ENCODE assay signal across 10 cellular contexts in genomic region chr1:8497196-8497878, GRCh38.
DNase-seq lines count a peak whose midpoint lies in the region; TF ChIP-seq lines count a peak whose summit lies in the region.
"Had no signal": no experiment of that assay in that cellular context is flagged by ENCODE, and none has a peak within 500 bp of the region (broad histone marks: within the 10 kb centered on the region; RNA-seq: fewer than 3 reads in every experiment).

No MANE protein-coding gene starts in this region.

- peaks cover 4 to 14% of the 10 kb centered on the region in 2 donors for H3K4me1 ChIP-seq in ascending aorta
- peaks cover 0 to 4% of the 10 kb centered on the region in 2 donors for H3K4me1 ChIP-seq in uterus

- H3K36me3 Mint-ChIP-seq in activated T-cell treated with anti-CD3 and anti-CD28 coated beads, Interleukin-2, amount 50 U/mL, for 24 hours (ENCODE audit: low read depth), result peaks cover 59% of the 10 kb centered on the region
- H3K36me3 Mint-ChIP-seq in activated CD4-positive, alpha-beta memory T cell treated with anti-CD3 and anti-CD28 coated beads, Interleukin-2, amount 10 ng/mL, durations not matched to agents 7 days and 5 days (ENCODE audit: low read depth), result peaks cover 47% of the 10 kb centered on the region

- H3K4me3 Mint-ChIP-seq in activated T-cell treated with anti-CD3 and anti-CD28 coated beads, Interleukin-2, amount 50 U/mL, for 24 hours, result no peak overlapping the region
- no peak overlapping the region for H3K4me3 Mint-ChIP-seq in activated CD4-positive, alpha-beta memory T cell treated with anti-CD3 and anti-CD28 coated beads, Interleukin-2, amount 10 ng/mL, durations not matched to agents 7 days and 5 days

- TF ChIP-seq CTCF in ascending aorta (IDR thresholded peaks at IDR 0.05), result no peak
- TF ChIP-seq CTCF in uterus (IDR thresholded peaks at IDR 0.05), result no peak

- intact Hi-C loops in ascending aorta (cut with DNase I), result no loop called here
- intact Hi-C loops in uterus (cut with DNase I; ENCODE audit: low total_unique reads), result no loop called here

- H3K36me3 ChIP-seq in ascending aorta (peaks cover 7 to 16% of the 10 kb centered on the region in 2 donors), uterus (no peaks in the 10 kb centered on the region)

- H3K9me3 ChIP-seq in ascending aorta (no peaks in the 10 kb centered on the region), uterus (no peaks in the 10 kb centered on the region)

- no peaks in the 10 kb centered on the region for H3K27me3 Mint-ChIP-seq in activated T-cell treated with anti-CD3 and anti-CD28 coated beads, Interleukin-2, amount 50 U/mL, for 24 hours
- H3K27me3 Mint-ChIP-seq in activated CD4-positive, alpha-beta memory T cell treated with anti-CD3 and anti-CD28 coated beads, Interleukin-2, amount 10 ng/mL, durations not matched to agents 7 days and 5 days, result no peaks in the 10 kb centered on the region

- DNase-seq in activated T-cell treated with anti-CD3 and anti-CD28 coated beads, Interleukin-2, amount 50 U/mL, for 24 hours, result no peak
- no peak for DNase-seq in activated T-cell treated with anti-CD3 and anti-CD28 coated beads, Interleukin-2, amount 50 U/mL, for 1 hour
- DNase-seq in ascending aorta (ENCODE audit: low spot score in 2 of 2) (no peak), kidney tubule cell (ENCODE audit: low spot score) (peak; percentile 68), uterus (no peak), T-helper 2 cell (no peak), GDM1 (lab: John Stamatoyannopoulos, UW) (no peak)
- DNase-seq in activated CD4-positive, alpha-beta memory T cell treated with anti-CD3 and anti-CD28 coated beads, Interleukin-2, amount 10 ng/mL, durations not matched to agents 7 days and 5 days, result no peak
- DNase-seq: activated CD4-positive, alpha-beta T cell treated with anti-CD3 and anti-CD28 coated beads, Interleukin-2, amount 50 U/mL, for 1 hour; NCI-H1105 had no signal

- CTCF ChIA-PET in activated CD4-positive, alpha-beta memory T cell treated with anti-CD3 and anti-CD28 coated beads, Interleukin-2, amount 10 ng/mL, durations not matched to agents 7 days and 5 days (lab: Charles Lee), result no interaction called here

- TF ChIP-seq POLR2A in uterus (IDR thresholded peaks at IDR 0.05), result no peak

- no peaks in the 10 kb centered on the region for H3K27me3 ChIP-seq in ascending aorta
- no peaks in the 10 kb centered on the region for H3K27me3 ChIP-seq in uterus

- H3K27ac ChIP-seq in ascending aorta (peak overlapping the region; percentile 10 to 54), uterus (peak overlapping the region; percentile 63 to 81)

- peak overlapping the region; percentile 67 for H3K27ac Mint-ChIP-seq in activated T-cell treated with anti-CD3 and anti-CD28 coated beads, Interleukin-2, amount 50 U/mL, for 24 hours
- H3K27ac Mint-ChIP-seq in activated CD4-positive, alpha-beta memory T cell treated with anti-CD3 and anti-CD28 coated beads, Interleukin-2, amount 10 ng/mL, durations not matched to agents 7 days and 5 days, result no peak overlapping the region

- peaks cover 43% of the 10 kb centered on the region for H3K4me1 Mint-ChIP-seq in activated T-cell treated with anti-CD3 and anti-CD28 coated beads, Interleukin-2, amount 50 U/mL, for 24 hours (ENCODE audit: low read depth)
- peaks cover 16% of the 10 kb centered on the region for H3K4me1 Mint-ChIP-seq in activated CD4-positive, alpha-beta memory T cell treated with anti-CD3 and anti-CD28 coated beads, Interleukin-2, amount 10 ng/mL, durations not matched to agents 7 days and 5 days

- H3K4me3 ChIP-seq in ascending aorta (no peak overlapping the region), uterus (no peak overlapping the region)

- POLR2A ChIA-PET in activated CD4-positive, alpha-beta memory T cell treated with anti-CD3 and anti-CD28 coated beads, Interleukin-2, amount 10 ng/mL, durations not matched to agents 7 days and 5 days (lab: Charles Lee), result no interaction called here

- peaks cover 5% of the 10 kb centered on the region for H3K9me3 Mint-ChIP-seq in activated T-cell treated with anti-CD3 and anti-CD28 coated beads, Interleukin-2, amount 50 U/mL, for 24 hours
- no peaks in the 10 kb centered on the region for H3K9me3 Mint-ChIP-seq in activated CD4-positive, alpha-beta memory T cell treated with anti-CD3 and anti-CD28 coated beads, Interleukin-2, amount 10 ng/mL, durations not matched to agents 7 days and 5 days
